17 cellular contexts compared by ENCODE assay signal in genomic region chr20:24868396-24868927, GRCh38.
DNase-seq lines count a peak whose midpoint lies in the region; ATAC-seq, FAIRE-seq and TF ChIP-seq lines count a peak whose summit lies in the region.
"Had no signal": no experiment of that assay in that cellular context is flagged by ENCODE, and none has a peak within 500 bp of the region (broad histone marks: within the 10 kb centered on the region; RNA-seq: fewer than 3 reads in every experiment).

No MANE protein-coding gene starts in this region.

- TF ChIP-seq EP300 in Ishikawa (IDR thresholded peaks at IDR 0.05; ENCODE audit: borderline replicate concordance), result no peak

- H3K27ac ChIP-seq in brain microvascular endothelial cell, result no peak overlapping the region
- H3K27ac ChIP-seq: 22Rv1 had no signal

- H3K36me3 ChIP-seq in brain microvascular endothelial cell (replicated peaks), result no peaks in the 10 kb centered on the region

- H3K4me3 ChIP-seq in brain microvascular endothelial cell (ENCODE audit: low read depth, low read length), result no peak overlapping the region
- H3K4me3 ChIP-seq: GM23338 had no signal

- CTCF ChIA-PET in WTC11 (lab: Charles Lee), result no interaction called here

- TF ChIP-seq RAD21 in Ishikawa (IDR thresholded peaks at IDR 0.05; ENCODE audit: low read depth), result no peak

- POLR2A ChIA-PET in WTC11 (lab: Charles Lee), result no interaction called here

- H3K27me3 ChIP-seq in brain microvascular endothelial cell (replicated peaks), result no peaks in the 10 kb centered on the region

- TF ChIP-seq CTCF in WTC11 (IDR thresholded peaks at IDR 0.05), result no peak
- TF ChIP-seq CTCF in brain microvascular endothelial cell (IDR thresholded peaks at IDR 0.05; ENCODE audit: low read depth, low read length, missing control alignments), result no peak

- H3K4me3 Mint-ChIP-seq in WTC11, result no peak overlapping the region
- no peak overlapping the region for H3K4me3 Mint-ChIP-seq in stimulated activated memory B cell treated with anti-CD40 and anti-IgM and Interleukin-4, amounts not matched to agents 10 μg/mL and 1 μg/mL and 100 μg/mL, for 72 hours
- H3K4me3 Mint-ChIP-seq: CD14-positive monocyte; CD8-positive, alpha-beta T cell; GM23338 had no signal

- H3K36me3 Mint-ChIP-seq in WTC11, result peaks cover 29% of the 10 kb centered on the region
- H3K36me3 Mint-ChIP-seq in stimulated activated memory B cell treated with anti-CD40 and anti-IgM and Interleukin-4, amounts not matched to agents 10 μg/mL and 1 μg/mL and 100 μg/mL, for 72 hours, result no peaks in the 10 kb centered on the region
- H3K36me3 Mint-ChIP-seq: CD14-positive monocyte had no signal

- no peak for ATAC-seq in WTC11
- peak; percentile 20 for ATAC-seq in stimulated activated memory B cell treated with anti-CD40 and anti-IgM and Interleukin-4, amounts not matched to agents 10 μg/mL and 1 μg/mL and 100 μg/mL, for 72 hours
- ATAC-seq: CD8-positive, alpha-beta T cell; GM23338 had no signal

- H3K9me3 Mint-ChIP-seq in WTC11, result peaks cover 42% of the 10 kb centered on the region
- H3K9me3 Mint-ChIP-seq in stimulated activated memory B cell treated with anti-CD40 and anti-IgM and Interleukin-4, amounts not matched to agents 10 μg/mL and 1 μg/mL and 100 μg/mL, for 72 hours, result peaks cover 18% of the 10 kb centered on the region

- DNase-seq in EH (ENCODE audit: low read depth) (peak; percentile 4), WTC11 (ENCODE audit: low spot score) (no peak), brain microvascular endothelial cell (no peak), hepatic stellate cell (ENCODE audit: low spot score) (no peak), GM12892 (ENCODE audit: insufficient read length) (no peak)
- DNase-seq: CD8-positive, alpha-beta T cell; COR-L47; DMS153; DMS79 treated with DMSO at 0.1 percent for 48 hours; H7 had no signal

- in situ Hi-C loops in brain microvascular endothelial cell (cut with HindIII; ENCODE audit: low pct_ligation_motif_present, low sequenced_read_pairs), result no loop called here

- H3K27ac Mint-ChIP-seq in WTC11, result no peak overlapping the region
- H3K27ac Mint-ChIP-seq in stimulated activated memory B cell treated with anti-CD40 and anti-IgM and Interleukin-4, amounts not matched to agents 10 μg/mL and 1 μg/mL and 100 μg/mL, for 72 hours, result no peak overlapping the region
- H3K27ac Mint-ChIP-seq: CD14-positive monocyte; CD8-positive, alpha-beta T cell; GM23338 had no signal

- FAIRE-seq in GM12892 (lab: Jason Lieb, UNC), result no peak
- FAIRE-seq: D721Med, GM18507 had no signal

- TF ChIP-seq POLR2A in GM12892 (IDR thresholded peaks at IDR 0.05; ENCODE audit: low read depth, low read length), result no peak

- peaks cover 10% of the 10 kb centered on the region for H3K27me3 Mint-ChIP-seq in WTC11 (ENCODE audit: low read depth)
- H3K27me3 Mint-ChIP-seq in stimulated activated memory B cell treated with anti-CD40 and anti-IgM and Interleukin-4, amounts not matched to agents 10 μg/mL and 1 μg/mL and 100 μg/mL, for 72 hours, result peaks cover 24% of the 10 kb centered on the region

- H3K4me1 Mint-ChIP-seq in WTC11, result no peaks in the 10 kb centered on the region
- no peaks in the 10 kb centered on the region for H3K4me1 Mint-ChIP-seq in stimulated activated memory B cell treated with anti-CD40 and anti-IgM and Interleukin-4, amounts not matched to agents 10 μg/mL and 1 μg/mL and 100 μg/mL, for 72 hours
- H3K4me1 Mint-ChIP-seq: GM23338 had no signal

TF ChIP-seq in Ishikawa, 13 proteins besides CTCF, POLR2A, EP300 and RAD21:
- TF ChIP-seq TAF1 (IDR thresholded peaks at IDR 0.05; ENCODE audit: low read depth) (no peak), NFIC (IDR thresholded peaks at IDR 0.05) (no peak), TEAD4 (IDR thresholded peaks at IDR 0.05) (no peak), CREB1 (IDR thresholded peaks at IDR 0.05; ENCODE audit: low read depth) (no peak), USF1 (IDR thresholded peaks at IDR 0.05) (0 out of 2 replicates have a peak, but pooled peaks have one; percentile 16), FOXM1 (IDR thresholded peaks at IDR 0.05; ENCODE audit: borderline replicate concordance, low read depth) (no peak)
- TF ChIP-seq, protein P1, sequence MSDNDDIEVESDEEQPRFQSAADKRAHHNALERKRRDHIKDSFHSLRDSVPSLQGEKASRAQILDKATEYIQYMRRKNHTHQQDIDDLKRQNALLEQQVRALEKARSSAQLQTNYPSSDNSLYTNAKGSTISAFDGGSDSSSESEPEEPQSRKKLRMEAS (IDR thresholded peaks at IDR 0.05), result no peak
- TF ChIP-seq, protein P2, sequence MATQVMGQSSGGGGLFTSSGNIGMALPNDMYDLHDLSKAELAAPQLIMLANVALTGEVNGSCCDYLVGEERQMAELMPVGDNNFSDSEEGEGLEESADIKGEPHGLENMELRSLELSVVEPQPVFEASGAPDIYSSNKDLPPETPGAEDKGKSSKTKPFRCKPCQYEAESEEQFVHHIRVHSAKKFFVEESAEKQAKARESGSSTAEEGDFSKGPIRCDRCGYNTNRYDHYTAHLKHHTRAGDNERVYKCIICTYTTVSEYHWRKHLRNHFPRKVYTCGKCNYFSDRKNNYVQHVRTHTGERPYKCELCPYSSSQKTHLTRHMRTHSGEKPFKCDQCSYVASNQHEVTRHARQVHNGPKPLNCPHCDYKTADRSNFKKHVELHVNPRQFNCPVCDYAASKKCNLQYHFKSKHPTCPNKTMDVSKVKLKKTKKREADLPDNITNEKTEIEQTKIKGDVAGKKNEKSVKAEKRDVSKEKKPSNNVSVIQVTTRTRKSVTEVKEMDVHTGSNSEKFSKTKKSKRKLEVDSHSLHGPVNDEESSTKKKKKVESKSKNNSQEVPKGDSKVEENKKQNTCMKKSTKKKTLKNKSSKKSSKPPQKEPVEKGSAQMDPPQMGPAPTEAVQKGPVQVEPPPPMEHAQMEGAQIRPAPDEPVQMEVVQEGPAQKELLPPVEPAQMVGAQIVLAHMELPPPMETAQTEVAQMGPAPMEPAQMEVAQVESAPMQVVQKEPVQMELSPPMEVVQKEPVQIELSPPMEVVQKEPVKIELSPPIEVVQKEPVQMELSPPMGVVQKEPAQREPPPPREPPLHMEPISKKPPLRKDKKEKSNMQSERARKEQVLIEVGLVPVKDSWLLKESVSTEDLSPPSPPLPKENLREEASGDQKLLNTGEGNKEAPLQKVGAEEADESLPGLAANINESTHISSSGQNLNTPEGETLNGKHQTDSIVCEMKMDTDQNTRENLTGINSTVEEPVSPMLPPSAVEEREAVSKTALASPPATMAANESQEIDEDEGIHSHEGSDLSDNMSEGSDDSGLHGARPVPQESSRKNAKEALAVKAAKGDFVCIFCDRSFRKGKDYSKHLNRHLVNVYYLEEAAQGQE (IDR thresholded peaks at IDR 0.05; ENCODE audit: low read depth), result no peak

TF ChIP-seq in WTC11, 78 proteins besides CTCF, POLR2A, EP300 and RAD21:
- no peak for TF ChIP-seq ZSCAN18 (CRISPR knock-in tag; IDR thresholded peaks at IDR 0.05)
- TF ChIP-seq, protein P3, sequence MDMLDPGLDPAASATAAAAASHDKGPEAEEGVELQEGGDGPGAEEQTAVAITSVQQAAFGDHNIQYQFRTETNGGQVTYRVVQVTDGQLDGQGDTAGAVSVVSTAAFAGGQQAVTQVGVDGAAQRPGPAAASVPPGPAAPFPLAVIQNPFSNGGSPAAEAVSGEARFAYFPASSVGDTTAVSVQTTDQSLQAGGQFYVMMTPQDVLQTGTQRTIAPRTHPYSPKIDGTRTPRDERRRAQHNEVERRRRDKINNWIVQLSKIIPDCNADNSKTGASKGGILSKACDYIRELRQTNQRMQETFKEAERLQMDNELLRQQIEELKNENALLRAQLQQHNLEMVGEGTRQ (CRISPR knock-in tag; IDR thresholded peaks at IDR 0.05), result 0 out of 2 replicates have a peak, but pooled peaks have one; percentile 31
